In the genomic region with DNA sequence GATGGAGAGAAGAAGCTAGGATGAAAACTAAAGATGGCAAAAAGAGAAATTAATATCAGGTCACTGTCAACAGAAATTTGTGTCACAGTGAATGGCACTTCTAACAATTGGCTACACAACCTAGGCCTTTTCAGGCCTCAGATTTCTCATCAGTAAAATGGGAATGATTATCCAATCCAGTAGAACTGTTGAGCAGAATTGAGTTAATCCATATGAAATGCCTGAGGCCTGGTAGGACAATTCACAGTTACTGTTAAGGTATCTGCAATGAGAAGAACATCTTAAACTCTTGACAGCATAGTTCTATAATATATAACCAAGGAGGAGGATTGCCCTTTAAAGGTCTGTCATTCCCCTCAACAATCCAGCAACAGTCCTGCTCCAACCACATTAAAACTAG, we compare ENCODE assay signal across 25 cellular contexts.
"Had no signal": no experiment of that assay in that cellular context is flagged by ENCODE, and none has a peak within 500 bp of the region (broad histone marks: within the 10 kb centered on the region; RNA-seq: fewer than 3 reads in every experiment).

No MANE protein-coding gene starts in this region.

- H3K4me3 ChIP-seq: coronary artery, esophagus squamous epithelium, gastrocnemius medialis, heart right ventricle, left lung, lower lobe of right lung, mucosa of descending colon had no signal

- H3K27me3 ChIP-seq: esophagus squamous epithelium, gastrocnemius medialis, heart right ventricle, left lung had no signal

- ATAC-seq: effector memory CD8-positive, alpha-beta T cell; esophagus mucosa; gastrocnemius medialis; heart right ventricle; left cardiac atrium; left lung; left ventricle myocardium superior; lower lobe of right lung; mucosa of descending colon had no signal

- H3K9me3 ChIP-seq: esophagus squamous epithelium, gastrocnemius medialis, heart right ventricle, left lung, lower lobe of right lung, mucosa of descending colon had no signal

- H3K27ac ChIP-seq: coronary artery, epithelial cell of prostate, esophagus squamous epithelium, gastrocnemius medialis, heart right ventricle, left lung, lower lobe of right lung had no signal

- FAIRE-seq: endometrium, islet of Langerhans, keratinocyte had no signal

- DNase-seq: effector CD8-positive, alpha-beta T cell; effector memory CD8-positive, alpha-beta T cell; endodermal cell; erythroblast; esophagus squamous epithelium; foreskin fibroblast; foreskin melanocyte; gastrocnemius medialis; glutamatergic neuron; head of caudate nucleus; heart right ventricle; hippocampal formation; left cardiac atrium; left lung; left ventricle myocardium superior; lower lobe of right lung; mesenchymal stem cell; mucosa of descending colon; naive B cell had no signal

- H3K36me3 ChIP-seq: esophagus squamous epithelium, gastrocnemius medialis, heart right ventricle, left lung, lower lobe of right lung had no signal

- H3K4me1 ChIP-seq: gastrocnemius medialis, heart right ventricle, left lung, lower lobe of right lung had no signal
